ENCODE assay signal across 8 cellular contexts in genomic region chr17:8057691-8058114, GRCh38.
DNase-seq lines count a peak whose midpoint lies in the region; FAIRE-seq lines count a peak whose summit lies in the region.

No MANE protein-coding gene starts in this region.

- DNase-seq in DMS53 (lab: John Stamatoyannopoulos, UW): peak; percentile 94
- peak in 40 of 76 experiments; percentile 6 to 81 (median 54) for DNase-seq in HUDEP-2 (lab: John Stamatoyannopoulos, UW; ENCODE audit: unreplicated experiment in 76 of 76)
- peak; percentile 90 for DNase-seq in NOMO-1 treated with DMSO at 0.1 percent for 48 hours (lab: John Stamatoyannopoulos, UW; ENCODE audit: unreplicated experiment)
- DNase-seq in activated T-cell treated with anti-CD3 and anti-CD28 coated beads, Interleukin-2, amount 50 U/mL, for 1 hour: peak; percentile 45
- peak; percentile 64 for DNase-seq in fibroblast of gingiva (ENCODE audit: low read depth)
- peak; percentile 73 for DNase-seq in urothelium cell line (ENCODE audit: low spot score)
- DNase-seq in effector CD8-positive, alpha-beta T cell (lab: John Stamatoyannopoulos, UW): no peak

- peaks cover 27% of the 10 kb centered on the region for H3K4me1 ChIP-seq in mucosa of stomach (ENCODE audit: control insufficient read depth, insufficient read depth, low read length)

- no peaks in the 10 kb centered on the region for H3K9me3 ChIP-seq in mucosa of stomach (ENCODE audit: control insufficient read depth, low read length)

- no peak overlapping the region for H3K4me3 ChIP-seq in mucosa of stomach (ENCODE audit: low read length)

- H3K36me3 ChIP-seq in mucosa of stomach (ENCODE audit: control insufficient read depth, insufficient read depth, low read length): no peaks in the 10 kb centered on the region

- peak; percentile 30 for FAIRE-seq in urothelium cell line (lab: Jason Lieb, UNC)

- H3K27me3 ChIP-seq in mucosa of stomach (ENCODE audit: control insufficient read depth, insufficient read depth, low read length): peaks cover 20% of the 10 kb centered on the region

- peak overlapping the region; percentile 13 for H3K9ac ChIP-seq in mucosa of stomach (ENCODE audit: low read length)
